In the genomic region with DNA sequence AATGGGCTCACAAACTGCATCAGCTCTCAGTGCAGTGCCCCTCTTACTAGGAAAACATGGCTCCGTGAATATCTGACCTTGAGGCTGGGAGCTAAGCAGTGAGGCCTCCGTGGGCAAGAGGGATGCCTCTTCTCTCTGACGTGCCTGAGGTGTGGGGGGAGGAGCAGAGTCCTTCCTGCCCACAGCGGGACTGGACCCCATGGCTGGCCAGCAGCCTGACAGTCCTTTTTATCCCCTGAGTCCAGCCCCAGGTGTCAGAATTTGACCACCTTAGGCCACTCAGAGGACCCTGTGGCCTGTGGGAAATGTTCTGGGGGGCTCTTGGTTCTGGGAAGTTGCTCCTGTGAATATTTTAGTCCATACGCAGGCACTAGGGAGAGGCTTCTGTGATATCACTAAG, we compare ENCODE assay signal across 21 cellular contexts. TPM values are rescaled to one million over a fixed set of nuclear protein-coding genes. Genes with fewer than 3 reads are reported as not detected.
"Had no signal": no experiment of that assay in that cellular context is flagged by ENCODE, and none has a peak within 500 bp of the region (broad histone marks: within the 10 kb centered on the region; RNA-seq: fewer than 3 reads in every experiment).

No MANE protein-coding gene starts in this region.

- ATAC-seq: activated T-helper 17 cell treated with anti-CD3 and anti-CD28 coated beads, Interleukin-2, amount 50 U/mL, for 72 hours; mucosa of descending colon; natural killer cell had no signal

- H3K36me3 Mint-ChIP-seq: activated naive CD8-positive, alpha-beta T cell treated with anti-CD3 and anti-CD28 coated beads for 36 hours; natural killer cell had no signal

- H3K4me1 Mint-ChIP-seq: activated naive CD8-positive, alpha-beta T cell treated with anti-CD3 and anti-CD28 coated beads for 36 hours; activated T-helper 17 cell treated with anti-CD3 and anti-CD28 coated beads, Interleukin-2, amount 50 U/mL, for 72 hours; natural killer cell had no signal

- FAIRE-seq: colon, urothelium cell line had no signal

- H3K27ac ChIP-seq: SK-N-MC, thyroid gland, WERI-Rb-1 had no signal

- H3K27me3 ChIP-seq: dorsolateral prefrontal cortex, thyroid gland had no signal

- H3K36me3 ChIP-seq: thyroid gland, WERI-Rb-1 had no signal

- H3K4me3 ChIP-seq: dorsolateral prefrontal cortex, mucosa of descending colon, SK-N-MC, skin epidermis, thyroid gland had no signal

- H3K9me3 Mint-ChIP-seq: activated naive CD8-positive, alpha-beta T cell treated with anti-CD3 and anti-CD28 coated beads for 36 hours; activated T-helper 17 cell treated with anti-CD3 and anti-CD28 coated beads, Interleukin-2, amount 50 U/mL, for 72 hours; memory B cell; natural killer cell had no signal

- H3K27ac Mint-ChIP-seq: activated naive CD8-positive, alpha-beta T cell treated with anti-CD3 and anti-CD28 coated beads for 36 hours; activated T-helper 17 cell treated with anti-CD3 and anti-CD28 coated beads, Interleukin-2, amount 50 U/mL, for 72 hours; memory B cell; natural killer cell had no signal

- DNase-seq: activated CD4-positive, alpha-beta T cell treated with anti-CD3 and anti-CD28 coated beads, Interleukin-2, amount 50 U/mL, for 4 hours; activated naive CD4-positive, alpha-beta T cell; activated naive CD8-positive, alpha-beta T cell treated with anti-CD3 and anti-CD28 coated beads for 36 hours; amygdala; central memory CD4-positive, alpha-beta T cell; dorsolateral prefrontal cortex; foreskin melanocyte; glutamatergic neuron; mucosa of descending colon; natural killer cell; stimulated activated CD4-positive, alpha-beta T cell treated with anti-CD3 and anti-CD28 coated beads, Interleukin-15, amount 100 ng/mL, for 24 hours; stimulated activated CD4-positive, alpha-beta T cell treated with anti-CD3 and anti-CD28 coated beads, Interleukin-2, amount 100 ng/mL, for 48 hours; thyroid gland; WERI-Rb-1 had no signal

- H3K4me3 Mint-ChIP-seq: activated naive CD8-positive, alpha-beta T cell treated with anti-CD3 and anti-CD28 coated beads for 36 hours; activated T-helper 17 cell treated with anti-CD3 and anti-CD28 coated beads, Interleukin-2, amount 50 U/mL, for 72 hours; memory B cell; natural killer cell had no signal

- H3K9me3 ChIP-seq: mucosa of descending colon, thyroid gland had no signal

- H3K4me1 ChIP-seq: thyroid gland had no signal

- H3K27me3 Mint-ChIP-seq: activated naive CD8-positive, alpha-beta T cell treated with anti-CD3 and anti-CD28 coated beads for 36 hours; activated T-helper 17 cell treated with anti-CD3 and anti-CD28 coated beads, Interleukin-2, amount 50 U/mL, for 72 hours; memory B cell had no signal

RNA-seq across cellular contexts. Expression of a gene that starts 23.5 kb away (rescaled TPM):
- total RNA-seq: activated naive CD8-positive, alpha-beta T cell treated with anti-CD3 and anti-CD28 coated beads for 36 hours; activated T-helper 17 cell treated with anti-CD3 and anti-CD28 coated beads, Interleukin-2, amount 50 U/mL, for 72 hours; natural killer cell; T-helper 2 cell treated with Interferon-gamma antibody and Interleukin-4, amounts not matched to agents 100 ng/mL and 5 ng/mL, for 36 hours had no signal
